ENCODE assay signal across 10 cellular contexts in genomic region chr1:14946567-14947285, GRCh38.
DNase-seq lines count a peak whose midpoint lies in the region; ATAC-seq and TF ChIP-seq lines count a peak whose summit lies in the region.
"Had no signal": no experiment of that assay in that cellular context is flagged by ENCODE, and none has a peak within 500 bp of the region (broad histone marks: within the 10 kb centered on the region; RNA-seq: fewer than 3 reads in every experiment).

No MANE protein-coding gene starts in this region.

- CTCF ChIA-PET in AG04450 (lab: Charles Lee): interaction anchor here (0.6 to 3.4 kb wide), 3 partner anchors 32 to 100 kb away, joined by 3 to 12 read pairs (median 8); no protein-coding TSS in a partner anchor

- H2BK120ac ChIP-seq in mesendoderm (ENCODE audit: low read depth, low read length): no peak overlapping the region

- POLR2A ChIA-PET in AG04450 (lab: Yijun Ruan, JAX): interaction anchor here (1.7 to 2.2 kb wide), 3 partner anchors 20 to 205 kb away, joined by 4 to 6 read pairs (median 6); no protein-coding TSS in a partner anchor

- H2BK15ac ChIP-seq in mesendoderm (replicated peaks; ENCODE audit: low read depth): no peak overlapping the region

- H4K5ac ChIP-seq in mesendoderm (ENCODE audit: low read length): no peak overlapping the region

- H3K9ac ChIP-seq in mesendoderm (ENCODE audit: low read length): no peak overlapping the region
- H3K9ac ChIP-seq: BLaER1 treated with 17β-estradiol and CSF1 and Interleukin-3, amounts not matched to agents 10 nM and 100 nM had no signal

- no peak overlapping the region for H2AK5ac ChIP-seq in mesendoderm (ENCODE audit: low read length)

- peaks cover 81% of the 10 kb centered on the region for H3K4me1 Mint-ChIP-seq in nephron progenitor cell
- H3K4me1 Mint-ChIP-seq: activated CD4-positive, alpha-beta T cell treated with anti-CD3 and anti-CD28 coated beads for 36 hours had no signal

- no peaks in the 10 kb centered on the region for H3K36me3 Mint-ChIP-seq in nephron progenitor cell (ENCODE audit: low read depth)

- no peak overlapping the region for H3K18ac ChIP-seq in mesendoderm (ENCODE audit: low read length)

- H3K27me3 Mint-ChIP-seq in nephron progenitor cell (ENCODE audit: low read depth, poor library complexity): no peaks in the 10 kb centered on the region
- H3K27me3 Mint-ChIP-seq: activated CD4-positive, alpha-beta T cell treated with anti-CD3 and anti-CD28 coated beads for 36 hours had no signal

- peaks cover 7% of the 10 kb centered on the region for H3K79me2 ChIP-seq in mesendoderm (ENCODE audit: control insufficient read depth, insufficient read depth, low read length)

- H3K27me3 ChIP-seq in AG04450 (ENCODE audit: control insufficient read depth, insufficient read depth, low read length): no peaks in the 10 kb centered on the region
- H3K27me3 ChIP-seq in SJSA1 (replicated peaks): no peaks in the 10 kb centered on the region
- no peaks in the 10 kb centered on the region for H3K27me3 ChIP-seq in mesendoderm (ENCODE audit: insufficient read depth, low read length, poor library complexity)

- H3K27ac ChIP-seq in AG04450 (ENCODE audit: low read depth, low read length): peak overlapping the region; percentile 98
- H3K27ac ChIP-seq in SJSA1: peak overlapping the region; percentile 25
- no peak overlapping the region for H3K27ac ChIP-seq in mesendoderm (ENCODE audit: low read depth, low read length)
- H3K27ac ChIP-seq: BLaER1 treated with 17β-estradiol and CSF1 and Interleukin-3, amounts not matched to agents 10 nM and 100 nM had no signal

- H3K56ac ChIP-seq in mesendoderm (ENCODE audit: low read length): no peak overlapping the region

- H3K36me3 ChIP-seq in SJSA1 (no peaks in the 10 kb centered on the region), mesendoderm (ENCODE audit: control insufficient read depth, insufficient read depth, low read length) (no peaks in the 10 kb centered on the region)

- no peaks in the 10 kb centered on the region for H3K9me3 Mint-ChIP-seq in nephron progenitor cell

- TF ChIP-seq CTCF in AG04450 (IDR thresholded peaks at IDR 0.05; ENCODE audit: low read depth, low read length) (no peak), nephron progenitor cell (IDR thresholded peaks at IDR 0.05) (no peak)

- no peak overlapping the region for H4K8ac ChIP-seq in mesendoderm (ENCODE audit: low read depth, low read length)

- H3K4me3 ChIP-seq in AG04450 (ENCODE audit: low read depth, low read length): peak overlapping the region; percentile 38
- H3K4me3 ChIP-seq in SJSA1: no peak overlapping the region
- no peak overlapping the region for H3K4me3 ChIP-seq in mesendoderm (ENCODE audit: low read length)
- H3K4me3 ChIP-seq: BLaER1 treated with 17β-estradiol and CSF1 and Interleukin-3, amounts not matched to agents 10 nM and 100 nM had no signal

- no peak overlapping the region for H2BK5ac ChIP-seq in mesendoderm (ENCODE audit: low read length)

- DNase-seq in AG04450 (ENCODE audit: low read depth, low spot score) (no peak), SJSA1 (ENCODE audit: low read depth in 1 of 2, low spot score in 2 of 2) (peak in 1 of 2 experiments; percentile 48), fibroblast of gingiva (ENCODE audit: low read depth) (peak; percentile 57), nephron progenitor cell (no peak), mesendoderm (no peak), DMS79 (lab: John Stamatoyannopoulos, UW) (no peak), dermis blood vessel endothelial cell (no peak)
- DNase-seq: activated CD4-positive, alpha-beta T cell treated with anti-CD3 and anti-CD28 coated beads for 36 hours had no signal

- H3K79me1 ChIP-seq in mesendoderm (ENCODE audit: low read length): peaks cover 26% of the 10 kb centered on the region

- no peak for ATAC-seq in GM18502 (IDR thresholded peaks at IDR 0.05; ENCODE audit: poor library complexity, unreplicated experiment)
- ATAC-seq: activated CD4-positive, alpha-beta T cell treated with anti-CD3 and anti-CD28 coated beads for 36 hours had no signal

- peak overlapping the region; percentile 97 for H3K27ac Mint-ChIP-seq in nephron progenitor cell
- H3K27ac Mint-ChIP-seq: activated CD4-positive, alpha-beta T cell treated with anti-CD3 and anti-CD28 coated beads for 36 hours had no signal

- no peak overlapping the region for H3K23ac ChIP-seq in mesendoderm (ENCODE audit: low read length)

- peak overlapping the region; percentile 57 for H3K4me3 Mint-ChIP-seq in nephron progenitor cell
- H3K4me3 Mint-ChIP-seq: activated CD4-positive, alpha-beta T cell treated with anti-CD3 and anti-CD28 coated beads for 36 hours had no signal

- H3K4me2 ChIP-seq in mesendoderm (ENCODE audit: low read length): no peak overlapping the region

- H3K9me3 ChIP-seq in AG04450 (ENCODE audit: control insufficient read depth, insufficient read depth, low read length) (no peaks in the 10 kb centered on the region; the same call in 1 of the 2 replicates), SJSA1 (replicated peaks) (no peaks in the 10 kb centered on the region)
- H3K9me3 ChIP-seq: BLaER1 treated with 17β-estradiol and CSF1 and Interleukin-3, amounts not matched to agents 10 nM and 100 nM had no signal

- H3K4me1 ChIP-seq in SJSA1 (replicated peaks) (peaks cover 58% of the 10 kb centered on the region), mesendoderm (ENCODE audit: control insufficient read depth, low read depth, low read length) (peaks cover 16% of the 10 kb centered on the region)

- no peak overlapping the region for H3K4ac ChIP-seq in mesendoderm (ENCODE audit: low read depth, low read length)

- WGBS in mesendoderm (ENCODE audit: extremely low coverage, insufficient coverage, low lambda C conversion rate): no CpG with 5 or more reads among the region's 19 CpGs
